9 cellular contexts compared by ENCODE assay signal in the genomic region with DNA sequence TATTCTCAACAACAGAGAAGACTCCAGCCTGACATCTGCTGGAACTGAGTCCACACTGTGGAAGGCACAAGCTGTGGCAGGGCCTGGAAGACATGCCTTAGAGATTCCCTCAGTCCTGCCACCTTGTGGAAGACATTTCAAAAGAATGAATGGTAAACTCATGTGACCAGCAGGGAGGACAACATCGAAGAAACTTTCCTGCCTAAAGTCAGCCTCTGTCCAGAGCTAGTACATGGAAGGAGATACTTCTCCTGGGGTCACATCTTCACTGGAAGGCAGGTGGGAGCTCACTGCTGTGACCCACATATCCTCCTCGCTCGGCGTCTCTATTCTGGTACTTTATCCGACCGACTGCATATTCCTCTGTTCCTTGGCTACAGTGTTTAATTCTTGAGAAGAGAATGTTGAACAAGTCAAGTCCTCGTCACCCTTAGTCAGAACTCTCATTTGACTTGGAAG. TPM values are rescaled to one million over a fixed set of nuclear protein-coding genes. Genes with fewer than 3 reads are reported as not detected.
DNase-seq lines count a peak whose midpoint lies in the region; ATAC-seq and TF ChIP-seq lines count a peak whose summit lies in the region.
"Had no signal": no experiment of that assay in that cellular context is flagged by ENCODE, and none has a peak within 500 bp of the region (broad histone marks: within the 10 kb centered on the region; RNA-seq: fewer than 3 reads in every experiment).

No MANE protein-coding gene starts in this region.

- H3K9me3 ChIP-seq in T-helper 17 cell (ENCODE audit: control insufficient read depth, low read length, poor library complexity, severe bottlenecking), result no peaks in the 10 kb centered on the region

- DNase-seq in DMS 273 (lab: John Stamatoyannopoulos, UW; ENCODE audit: unreplicated experiment) (peak; percentile 91), LNCaP clone FGC (ENCODE audit: low read depth) (peak; percentile 32), T-helper 17 cell (no peak), erythroblast (lab: John Stamatoyannopoulos, UW) (peak; percentile 75 to 76), myocyte (ENCODE audit: low read depth) (peak; percentile 73)

- peaks cover 7% of the 10 kb centered on the region for H3K4me1 Mint-ChIP-seq in T-helper 17 cell

- ATAC-seq in GM19467 (IDR thresholded peaks at IDR 0.05; ENCODE audit: unreplicated experiment) (peak; percentile 66), T-helper 17 cell (peak; percentile 79), HG03175 (IDR thresholded peaks at IDR 0.05; ENCODE audit: unreplicated experiment) (no peak), HG03439 (IDR thresholded peaks at IDR 0.05; ENCODE audit: unreplicated experiment) (no peak)

- TF ChIP-seq CTCF in LNCaP clone FGC (IDR thresholded peaks at IDR 0.05; ENCODE audit: control insufficient read depth, extremely low read depth, insufficient read depth), result peak; percentile 76

- no peak overlapping the region for H3K4me3 ChIP-seq in LNCaP clone FGC (ENCODE audit: low read depth, low read length)

- peaks cover 3% of the 10 kb centered on the region for H3K36me3 Mint-ChIP-seq in T-helper 17 cell (ENCODE audit: low read depth)

- TF ChIP-seq POLR2A in erythroblast (IDR thresholded peaks at IDR 0.05; ENCODE audit: low read length), result no peak

- no peak overlapping the region for H3K4me3 Mint-ChIP-seq in T-helper 17 cell
- H3K4me3 Mint-ChIP-seq: activated naive CD4-positive, alpha-beta T cell treated with anti-CD3 and anti-CD28 coated beads, Interleukin-2, amount 50 U/mL, for 24 hours had no signal

- no peak overlapping the region for H3K27ac Mint-ChIP-seq in T-helper 17 cell
- H3K27ac Mint-ChIP-seq: activated naive CD4-positive, alpha-beta T cell treated with anti-CD3 and anti-CD28 coated beads, Interleukin-2, amount 50 U/mL, for 24 hours had no signal

- H3K27me3 Mint-ChIP-seq in T-helper 17 cell, result no peaks in the 10 kb centered on the region
- H3K27me3 Mint-ChIP-seq: activated naive CD4-positive, alpha-beta T cell treated with anti-CD3 and anti-CD28 coated beads, Interleukin-2, amount 50 U/mL, for 24 hours had no signal

RNA-seq across cellular contexts. Expression of gene PUM2, which starts 59.5 kb away (rescaled TPM):
- total RNA-seq in T-helper 17 cell, result 100 to 1,000 TPM; 114 TPM
- total RNA-seq in myocyte, result 25.9 and 27.9 TPM in 2 replicates
- 26.1 TPM for polyA plus RNA-seq in myocyte (2012)

Comparison
In these comparisons a context has a peak if more than half of its experiments do, and no peak if none do; other contexts are left out.
1. DNase-seq: peak in DMS 273 (single experiment), LNCaP clone FGC (single experiment), erythroblast (2 of 2) and myocyte (single experiment); none in T-helper 17 cell (0 of 3).
2. ATAC-seq: peak in GM19467 (single experiment) and T-helper 17 cell (single experiment); none in HG03175 (single experiment) and HG03439 (single experiment).